ENCODE assay signal across 1 cellular context in genomic region chr18:26506012-26506411, GRCh38.
A peak's percentile ranks its signal among the peaks of the same experiment; 100 is the strongest.
TF ChIP-seq lines count a peak whose summit lies in the region.

No MANE protein-coding gene starts in this region.

TF ChIP-seq in HepG2, 621 proteins besides CTCF, POLR2A, EP300 and RAD21 (continued from another document and continues in another):
- peak; percentile 41; the same call in 1 of the 2 replicates for TF ChIP-seq FOXP4 (CRISPR knock-in tag; IDR thresholded peaks at IDR 0.05)
- no peak for TF ChIP-seq ZNF280B (CRISPR knock-in tag; IDR thresholded peaks at IDR 0.05; ENCODE audit: borderline replicate concordance)
- TF ChIP-seq, protein P1, sequence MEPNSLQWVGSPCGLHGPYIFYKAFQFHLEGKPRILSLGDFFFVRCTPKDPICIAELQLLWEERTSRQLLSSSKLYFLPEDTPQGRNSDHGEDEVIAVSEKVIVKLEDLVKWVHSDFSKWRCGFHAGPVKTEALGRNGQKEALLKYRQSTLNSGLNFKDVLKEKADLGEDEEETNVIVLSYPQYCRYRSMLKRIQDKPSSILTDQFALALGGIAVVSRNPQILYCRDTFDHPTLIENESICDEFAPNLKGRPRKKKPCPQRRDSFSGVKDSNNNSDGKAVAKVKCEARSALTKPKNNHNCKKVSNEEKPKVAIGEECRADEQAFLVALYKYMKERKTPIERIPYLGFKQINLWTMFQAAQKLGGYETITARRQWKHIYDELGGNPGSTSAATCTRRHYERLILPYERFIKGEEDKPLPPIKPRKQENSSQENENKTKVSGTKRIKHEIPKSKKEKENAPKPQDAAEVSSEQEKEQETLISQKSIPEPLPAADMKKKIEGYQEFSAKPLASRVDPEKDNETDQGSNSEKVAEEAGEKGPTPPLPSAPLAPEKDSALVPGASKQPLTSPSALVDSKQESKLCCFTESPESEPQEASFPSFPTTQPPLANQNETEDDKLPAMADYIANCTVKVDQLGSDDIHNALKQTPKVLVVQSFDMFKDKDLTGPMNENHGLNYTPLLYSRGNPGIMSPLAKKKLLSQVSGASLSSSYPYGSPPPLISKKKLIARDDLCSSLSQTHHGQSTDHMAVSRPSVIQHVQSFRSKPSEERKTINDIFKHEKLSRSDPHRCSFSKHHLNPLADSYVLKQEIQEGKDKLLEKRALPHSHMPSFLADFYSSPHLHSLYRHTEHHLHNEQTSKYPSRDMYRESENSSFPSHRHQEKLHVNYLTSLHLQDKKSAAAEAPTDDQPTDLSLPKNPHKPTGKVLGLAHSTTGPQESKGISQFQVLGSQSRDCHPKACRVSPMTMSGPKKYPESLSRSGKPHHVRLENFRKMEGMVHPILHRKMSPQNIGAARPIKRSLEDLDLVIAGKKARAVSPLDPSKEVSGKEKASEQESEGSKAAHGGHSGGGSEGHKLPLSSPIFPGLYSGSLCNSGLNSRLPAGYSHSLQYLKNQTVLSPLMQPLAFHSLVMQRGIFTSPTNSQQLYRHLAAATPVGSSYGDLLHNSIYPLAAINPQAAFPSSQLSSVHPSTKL (CRISPR knock-in tag; IDR thresholded peaks at IDR 0.05): 0 out of 2 replicates have a peak, but pooled peaks have one; percentile 21
- TF ChIP-seq, protein P2, sequence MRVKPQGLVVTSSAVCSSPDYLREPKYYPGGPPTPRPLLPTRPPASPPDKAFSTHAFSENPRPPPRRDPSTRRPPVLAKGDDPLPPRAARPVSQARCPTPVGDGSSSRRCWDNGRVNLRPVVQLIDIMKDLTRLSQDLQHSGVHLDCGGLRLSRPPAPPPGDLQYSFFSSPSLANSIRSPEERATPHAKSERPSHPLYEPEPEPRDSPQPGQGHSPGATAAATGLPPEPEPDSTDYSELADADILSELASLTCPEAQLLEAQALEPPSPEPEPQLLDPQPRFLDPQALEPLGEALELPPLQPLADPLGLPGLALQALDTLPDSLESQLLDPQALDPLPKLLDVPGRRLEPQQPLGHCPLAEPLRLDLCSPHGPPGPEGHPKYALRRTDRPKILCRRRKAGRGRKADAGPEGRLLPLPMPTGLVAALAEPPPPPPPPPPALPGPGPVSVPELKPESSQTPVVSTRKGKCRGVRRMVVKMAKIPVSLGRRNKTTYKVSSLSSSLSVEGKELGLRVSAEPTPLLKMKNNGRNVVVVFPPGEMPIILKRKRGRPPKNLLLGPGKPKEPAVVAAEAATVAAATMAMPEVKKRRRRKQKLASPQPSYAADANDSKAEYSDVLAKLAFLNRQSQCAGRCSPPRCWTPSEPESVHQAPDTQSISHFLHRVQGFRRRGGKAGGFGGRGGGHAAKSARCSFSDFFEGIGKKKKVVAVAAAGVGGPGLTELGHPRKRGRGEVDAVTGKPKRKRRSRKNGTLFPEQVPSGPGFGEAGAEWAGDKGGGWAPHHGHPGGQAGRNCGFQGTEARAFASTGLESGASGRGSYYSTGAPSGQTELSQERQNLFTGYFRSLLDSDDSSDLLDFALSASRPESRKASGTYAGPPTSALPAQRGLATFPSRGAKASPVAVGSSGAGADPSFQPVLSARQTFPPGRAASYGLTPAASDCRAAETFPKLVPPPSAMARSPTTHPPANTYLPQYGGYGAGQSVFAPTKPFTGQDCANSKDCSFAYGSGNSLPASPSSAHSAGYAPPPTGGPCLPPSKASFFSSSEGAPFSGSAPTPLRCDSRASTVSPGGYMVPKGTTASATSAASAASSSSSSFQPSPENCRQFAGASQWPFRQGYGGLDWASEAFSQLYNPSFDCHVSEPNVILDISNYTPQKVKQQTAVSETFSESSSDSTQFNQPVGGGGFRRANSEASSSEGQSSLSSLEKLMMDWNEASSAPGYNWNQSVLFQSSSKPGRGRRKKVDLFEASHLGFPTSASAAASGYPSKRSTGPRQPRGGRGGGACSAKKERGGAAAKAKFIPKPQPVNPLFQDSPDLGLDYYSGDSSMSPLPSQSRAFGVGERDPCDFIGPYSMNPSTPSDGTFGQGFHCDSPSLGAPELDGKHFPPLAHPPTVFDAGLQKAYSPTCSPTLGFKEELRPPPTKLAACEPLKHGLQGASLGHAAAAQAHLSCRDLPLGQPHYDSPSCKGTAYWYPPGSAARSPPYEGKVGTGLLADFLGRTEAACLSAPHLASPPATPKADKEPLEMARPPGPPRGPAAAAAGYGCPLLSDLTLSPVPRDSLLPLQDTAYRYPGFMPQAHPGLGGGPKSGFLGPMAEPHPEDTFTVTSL (CRISPR knock-in tag; IDR thresholded peaks at IDR 0.05; ENCODE audit: borderline replicate concordance): peak; percentile 44; the same call in 1 of the 2 replicates
- no peak for TF ChIP-seq TBP (CRISPR knock-in tag; IDR thresholded peaks at IDR 0.05)
- TF ChIP-seq AGO2 (optimal IDR thresholded peaks at IDR 0.05; ENCODE audit: low read depth, low read length): no peak
- no peak for TF ChIP-seq ZNF879 (CRISPR knock-in tag; IDR thresholded peaks at IDR 0.05)
- peak; percentile 20; the same call in 1 of the 2 replicates for TF ChIP-seq TBX3 (IDR thresholded peaks at IDR 0.05; ENCODE audit: borderline replicate concordance)
- TF ChIP-seq HNF4A (CRISPR knock-in tag; IDR thresholded peaks at IDR 0.05): peak; percentile 39; the same call in 1 of the 2 replicates
- TF ChIP-seq ZBTB38 (CRISPR knock-in tag; IDR thresholded peaks at IDR 0.05): peak; percentile 68; the same call in 1 of the 2 replicates
- no peak for TF ChIP-seq ZKSCAN1 (IDR thresholded peaks at IDR 0.05; ENCODE audit: low read length)
- no peak for TF ChIP-seq ZNF136 (CRISPR knock-in tag; IDR thresholded peaks at IDR 0.05; ENCODE audit: low read depth)
- no peak for TF ChIP-seq ZNF781 (CRISPR knock-in tag; IDR thresholded peaks at IDR 0.05; ENCODE audit: borderline replicate concordance, not compliant biosample characterization)
- TF ChIP-seq PAXIP1 (CRISPR knock-in tag; conservative IDR thresholded peaks at IDR 0.05): peak; percentile 29; the same call in 1 of the 2 replicates
- TF ChIP-seq PRDM4 (CRISPR knock-in tag; IDR thresholded peaks at IDR 0.05; ENCODE audit: borderline replicate concordance): no peak
- TF ChIP-seq ZNF460 (CRISPR knock-in tag; IDR thresholded peaks at IDR 0.05; ENCODE audit: borderline replicate concordance): peak; percentile 91
- no peak for TF ChIP-seq ZNF329 (CRISPR knock-in tag; IDR thresholded peaks at IDR 0.05; ENCODE audit: low read depth)
- TF ChIP-seq, protein P3, sequence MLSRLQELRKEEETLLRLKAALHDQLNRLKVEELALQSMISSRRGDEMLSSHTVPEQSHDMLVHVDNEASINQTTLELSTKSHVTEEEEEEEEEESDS (CRISPR knock-in tag; IDR thresholded peaks at IDR 0.05; ENCODE audit: borderline replicate concordance): no peak
- no peak for TF ChIP-seq JARID2 (CRISPR knock-in tag; IDR thresholded peaks at IDR 0.05; ENCODE audit: insufficient replicate concordance)
- TF ChIP-seq ZNF605 (CRISPR knock-in tag; IDR thresholded peaks at IDR 0.05): no peak
- TF ChIP-seq ASH2L (IDR thresholded peaks at IDR 0.05; ENCODE audit: insufficient read length, low read depth, low read length): no peak
- TF ChIP-seq GABPA (IDR thresholded peaks at IDR 0.05; ENCODE audit: low read depth, low read length): no peak
- TF ChIP-seq GABPA (CRISPR knock-in tag; IDR thresholded peaks at IDR 0.05; ENCODE audit: low read depth): no peak
- TF ChIP-seq ZNF556 (CRISPR knock-in tag; IDR thresholded peaks at IDR 0.05; ENCODE audit: borderline replicate concordance): no peak
- peak; percentile 43; the same call in 1 of the 2 replicates for TF ChIP-seq SALL1 (CRISPR knock-in tag; IDR thresholded peaks at IDR 0.05)
- TF ChIP-seq TBX2 (CRISPR knock-in tag; IDR thresholded peaks at IDR 0.05; ENCODE audit: borderline replicate concordance): peak; percentile 87; the same call in 1 of the 2 replicates
- TF ChIP-seq, protein P4, sequence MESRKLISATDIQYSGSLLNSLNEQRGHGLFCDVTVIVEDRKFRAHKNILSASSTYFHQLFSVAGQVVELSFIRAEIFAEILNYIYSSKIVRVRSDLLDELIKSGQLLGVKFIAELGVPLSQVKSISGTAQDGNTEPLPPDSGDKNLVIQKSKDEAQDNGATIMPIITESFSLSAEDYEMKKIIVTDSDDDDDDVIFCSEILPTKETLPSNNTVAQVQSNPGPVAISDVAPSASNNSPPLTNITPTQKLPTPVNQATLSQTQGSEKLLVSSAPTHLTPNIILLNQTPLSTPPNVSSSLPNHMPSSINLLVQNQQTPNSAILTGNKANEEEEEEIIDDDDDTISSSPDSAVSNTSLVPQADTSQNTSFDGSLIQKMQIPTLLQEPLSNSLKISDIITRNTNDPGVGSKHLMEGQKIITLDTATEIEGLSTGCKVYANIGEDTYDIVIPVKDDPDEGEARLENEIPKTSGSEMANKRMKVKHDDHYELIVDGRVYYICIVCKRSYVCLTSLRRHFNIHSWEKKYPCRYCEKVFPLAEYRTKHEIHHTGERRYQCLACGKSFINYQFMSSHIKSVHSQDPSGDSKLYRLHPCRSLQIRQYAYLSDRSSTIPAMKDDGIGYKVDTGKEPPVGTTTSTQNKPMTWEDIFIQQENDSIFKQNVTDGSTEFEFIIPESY (CRISPR knock-in tag; IDR thresholded peaks at IDR 0.05): 0 out of 2 replicates have a peak, but pooled peaks have one; percentile 16
- no peak for TF ChIP-seq SMARCC2 (IDR thresholded peaks at IDR 0.05)
- TF ChIP-seq ZNF101 (CRISPR knock-in tag; IDR thresholded peaks at IDR 0.05; ENCODE audit: borderline replicate concordance, low read depth): no peak
- peak; percentile 50; the same call in 1 of the 2 replicates for TF ChIP-seq ZMYM2 (CRISPR knock-in tag; IDR thresholded peaks at IDR 0.05)
- no peak for TF ChIP-seq FOXP1 (IDR thresholded peaks at IDR 0.05)
- TF ChIP-seq FOXP1 (CRISPR knock-in tag; IDR thresholded peaks at IDR 0.05): peak; percentile 35; the same call in 1 of the 2 replicates
- TF ChIP-seq SIN3B (IDR thresholded peaks at IDR 0.05; ENCODE audit: low read length): no peak
- no peak for TF ChIP-seq MIER3 (CRISPR knock-in tag; IDR thresholded peaks at IDR 0.05; ENCODE audit: borderline replicate concordance)
- TF ChIP-seq THAP11 (CRISPR knock-in tag; IDR thresholded peaks at IDR 0.05): no peak
